Comparison of ENCODE assay signal across 9 cellular contexts in genomic region chr3:187935623-187936156, GRCh38.
DNase-seq lines count a peak whose midpoint lies in the region; ATAC-seq, FAIRE-seq and TF ChIP-seq lines count a peak whose summit lies in the region.
"Had no signal": no experiment of that assay in that cellular context is flagged by ENCODE, and none has a peak within 500 bp of the region (broad histone marks: within the 10 kb centered on the region; RNA-seq: fewer than 3 reads in every experiment).

No MANE protein-coding gene starts in this region.

- H3K9me3 ChIP-seq in left lung (no peaks in the 10 kb centered on the region), aorta (ENCODE audit: control insufficient read depth, low read length) (no peaks in the 10 kb centered on the region), hepatocyte (ENCODE audit: low read depth) (no peaks in the 10 kb centered on the region)
- H3K9me3 ChIP-seq: thoracic aorta had no signal

- H3K27me3 ChIP-seq in left lung (no peaks in the 10 kb centered on the region), aorta (ENCODE audit: control insufficient read depth in 1 of 2, insufficient read depth in 2 of 2, low read length in 1 of 2) (no peaks in the 10 kb centered on the region), hepatocyte (no peaks in the 10 kb centered on the region)

- H3K27ac ChIP-seq in left lung (no peak overlapping the region), aorta (ENCODE audit: low read depth in 1 of 2, low read length in 2 of 2) (no peak overlapping the region), hepatocyte (no peak overlapping the region)
- H3K27ac ChIP-seq: thoracic aorta had no signal

- H3K36me3 ChIP-seq in left lung (no peaks in the 10 kb centered on the region), aorta (ENCODE audit: control insufficient read depth in 1 of 2, insufficient read depth in 2 of 2, low read length in 1 of 2) (no peaks in the 10 kb centered on the region), hepatocyte (replicated peaks; ENCODE audit: insufficient read depth, low read depth) (no peaks in the 10 kb centered on the region)
- H3K36me3 ChIP-seq: thoracic aorta had no signal

- peaks cover 0 to 6% of the 10 kb centered on the region in 2 donors for H3K4me1 ChIP-seq in left lung
- no peaks in the 10 kb centered on the region for H3K4me1 ChIP-seq in aorta (ENCODE audit: control insufficient read depth in 1 of 2, insufficient read depth in 2 of 2, low read length in 2 of 2)
- H3K4me1 ChIP-seq in hepatocyte (ENCODE audit: insufficient read depth) = no peaks in the 10 kb centered on the region

- intact Hi-C loops in left lung (cut with DNase I) (no loop called here), aorta (cut with DNase I) (no loop called here)

- peak; percentile 10 for DNase-seq in SKM-1 treated with dmso at 0.1 percent for 144 hours (lab: John Stamatoyannopoulos, UW; ENCODE audit: unreplicated experiment)
- DNase-seq in SKM-1 (lab: John Stamatoyannopoulos, UW; ENCODE audit: unreplicated experiment) = no peak
- DNase-seq in RPMI8226 = peak; percentile 59
- DNase-seq in left lung = no peak
- no peak for DNase-seq in H54 (ENCODE audit: insufficient read length, low spot score)
- DNase-seq in aorta = no peak
- DNase-seq in hepatocyte (ENCODE audit: low spot score) = no peak

- H4K20me1 ChIP-seq in hepatocyte (ENCODE audit: insufficient read depth, poor library complexity, severe bottlenecking) = no peaks in the 10 kb centered on the region

- no peak overlapping the region for H2AFZ ChIP-seq in hepatocyte

- TF ChIP-seq POLR2A in H54 (IDR thresholded peaks at IDR 0.05; ENCODE audit: low read depth, low read length) = no peak

- no peak for FAIRE-seq in H54 (lab: Jason Lieb, UNC)

- TF ChIP-seq CTCF in left lung (IDR thresholded peaks at IDR 0.05) (no peak), hepatocyte (IDR thresholded peaks at IDR 0.05; ENCODE audit: poor library complexity) (no peak)

- H3K4me2 ChIP-seq in hepatocyte = no peak overlapping the region

- ATAC-seq in HG02884 (IDR thresholded peaks at IDR 0.05; ENCODE audit: unreplicated experiment) (peak; percentile 94), left lung (peak; percentile 58), aorta (ENCODE audit: low FRiP score) (no peak)

- H3K4me3 ChIP-seq in left lung = no peak overlapping the region
- no peak overlapping the region for H3K4me3 ChIP-seq in aorta (ENCODE audit: low read length in 2 of 2)
- no peak overlapping the region for H3K4me3 ChIP-seq in hepatocyte
- H3K4me3 ChIP-seq: thoracic aorta had no signal

- 85 to 86% methylated on average over 17 of the region's 17 CpGs for WGBS in aorta, 2 donors
- WGBS in hepatocyte (ENCODE audit: low lambda C conversion rate, missing lambda C conversion rate) = 74% methylated on average over 17 of the region's 17 CpGs

- no peaks in the 10 kb centered on the region for H3K9me2 ChIP-seq in hepatocyte (replicated peaks; ENCODE audit: insufficient read depth)

- no peaks in the 10 kb centered on the region for H3K79me2 ChIP-seq in hepatocyte

Comparison
In these comparisons a context has a peak if more than half of its experiments do, and no peak if none do; other contexts are left out.
1. DNase-seq: peak in SKM-1 treated with dmso at 0.1 percent for 144 hours (single experiment) and RPMI8226 (single experiment); none in SKM-1 (single experiment), left lung (0 of 2), H54 (single experiment), aorta (0 of 2) and hepatocyte (single experiment).